In the genomic region with DNA sequence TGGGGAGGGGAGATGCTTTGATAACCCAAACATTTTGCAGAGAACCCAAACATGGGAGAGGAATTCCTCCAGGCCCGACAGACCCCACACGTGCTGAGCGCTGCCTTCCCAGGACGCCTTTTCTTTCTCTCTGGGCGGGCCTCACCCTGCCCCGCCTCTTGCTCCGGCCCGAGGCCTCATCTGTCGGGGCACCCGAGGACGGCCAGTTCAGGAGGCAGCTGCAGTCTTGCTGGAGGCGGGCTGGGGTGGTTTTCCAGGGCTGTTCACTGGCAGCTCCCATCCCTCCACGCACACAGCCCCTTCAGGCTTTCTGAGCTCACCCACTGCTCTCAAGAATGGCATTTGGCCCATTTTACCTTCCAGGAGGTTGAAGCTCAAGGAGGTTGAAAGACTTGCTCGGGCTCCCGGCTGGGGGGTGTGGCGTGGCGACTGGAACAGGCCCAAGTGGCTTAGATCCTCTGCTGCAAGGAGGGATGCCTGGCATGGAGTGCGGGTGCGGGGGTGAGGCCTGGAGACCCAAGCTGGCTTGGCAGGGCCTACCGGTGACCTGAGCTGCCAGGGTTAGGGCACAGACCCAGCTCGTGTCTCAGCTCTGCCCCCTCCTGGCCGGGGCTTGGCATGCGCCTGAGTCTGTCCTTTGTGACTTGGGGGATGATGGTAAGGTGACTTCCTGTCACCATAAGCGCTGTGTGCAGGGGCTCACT, we compare ENCODE assay signal across 9 cellular contexts.
A peak's percentile ranks its signal among the peaks of the same experiment; 100 is the strongest.
DNase-seq lines count a peak whose midpoint lies in the region; ATAC-seq, FAIRE-seq and TF ChIP-seq lines count a peak whose summit lies in the region.
"Had no signal": no experiment of that assay in that cellular context is flagged by ENCODE, and none has a peak within 500 bp of the region (broad histone marks: within the 10 kb centered on the region; RNA-seq: fewer than 3 reads in every experiment).

No MANE protein-coding gene starts in this region.

- H3K36me3 ChIP-seq in bronchial epithelial cell (ENCODE audit: control insufficient read depth, insufficient read depth, low read length), result no peaks in the 10 kb centered on the region

- H3K27ac Mint-ChIP-seq in T-cell, result no peak overlapping the region
- H3K27ac Mint-ChIP-seq: stimulated activated naive CD8-positive, alpha-beta T cell treated with anti-CD3 and anti-CD28 coated beads, Interleukin-15, Interleukin-2, amounts not matched to agents 100 ng/mL and 50 ng/mL, for 24 hours had no signal

- CTCF ChIA-PET in T-cell (lab: Charles Lee), result no interaction called here

- ATAC-seq in T-cell (replicated peaks in 1 of 4), result peak in 1 of 4 experiments; percentile 31
- ATAC-seq in HG02623 (IDR thresholded peaks at IDR 0.05; ENCODE audit: unreplicated experiment), result no peak
- no peak for ATAC-seq in GM21381 (IDR thresholded peaks at IDR 0.05; ENCODE audit: unreplicated experiment)

- H3K27me3 ChIP-seq in bronchial epithelial cell (ENCODE audit: control insufficient read depth, insufficient read depth, low read length), result no peaks in the 10 kb centered on the region
- no peaks in the 10 kb centered on the region for H3K27me3 ChIP-seq in layer of hippocampus (ENCODE audit: control insufficient read depth, insufficient read depth, low read length)

- no peak overlapping the region for H3K4me3 Mint-ChIP-seq in T-cell
- H3K4me3 Mint-ChIP-seq: stimulated activated naive CD8-positive, alpha-beta T cell treated with anti-CD3 and anti-CD28 coated beads, Interleukin-15, Interleukin-2, amounts not matched to agents 100 ng/mL and 50 ng/mL, for 24 hours had no signal

- H3K9me3 Mint-ChIP-seq in T-cell, result peaks cover 0 to 3% (median 0%) of the 10 kb centered on the region in 3 donors
- H3K9me3 Mint-ChIP-seq: stimulated activated naive CD8-positive, alpha-beta T cell treated with anti-CD3 and anti-CD28 coated beads, Interleukin-15, Interleukin-2, amounts not matched to agents 100 ng/mL and 50 ng/mL, for 24 hours had no signal

- peak; percentile 81 for TF ChIP-seq CTCF in bronchial epithelial cell (IDR thresholded peaks at IDR 0.05; ENCODE audit: insufficient read depth, low read length, severe bottlenecking)

- POLR2A ChIA-PET in T-cell (lab: Charles Lee), result no interaction called here

- H3K4me3 ChIP-seq in bronchial epithelial cell (ENCODE audit: low read depth, low read length), result no peak overlapping the region

- H3K27ac ChIP-seq in layer of hippocampus (ENCODE audit: low read depth, low read length), result peak overlapping the region; percentile 75

- FAIRE-seq in HTR-8/SVneo (lab: Jason Lieb, UNC) (peak; percentile 83), bronchial epithelial cell (lab: Jason Lieb, UNC) (no peak)

- peaks cover 0 to 4% of the 10 kb centered on the region in 2 donors for H3K27me3 Mint-ChIP-seq in T-cell
- H3K27me3 Mint-ChIP-seq: stimulated activated naive CD8-positive, alpha-beta T cell treated with anti-CD3 and anti-CD28 coated beads, Interleukin-15, Interleukin-2, amounts not matched to agents 100 ng/mL and 50 ng/mL, for 24 hours had no signal

- no peaks in the 10 kb centered on the region for H3K36me3 Mint-ChIP-seq in T-cell

- DNase-seq in ELR (ENCODE audit: low read depth) (peak; percentile 51), HTR-8/SVneo (ENCODE audit: insufficient read length, low spot score) (peak; percentile 67), T-cell (peak in 27 of 34 experiments; percentile 8 to 57 (median 24)), bronchial epithelial cell (ENCODE audit: low read depth) (peak; percentile 14)
- DNase-seq in stimulated activated CD8-positive, alpha-beta memory T cell treated with anti-CD3 and anti-CD28 coated beads, Interleukin-15, amount 100 ng/mL, for 24 hours (ENCODE audit: low read depth), result peak; percentile 35

- H3K4me1 Mint-ChIP-seq in T-cell, result no peaks in the 10 kb centered on the region

Comparison
In these comparisons a context has a peak if more than half of its experiments do, and no peak if none do; other contexts are left out.
1. DNase-seq: peak in every context shown above with its lines; median percentile 67 in HTR-8/SVneo; 51 in ELR; 35 in stimulated activated CD8-positive, alpha-beta memory T cell treated with anti-CD3 and anti-CD28 coated beads, Interleukin-15, amount 100 ng/mL, for 24 hours; 24 in T-cell; 14 in bronchial epithelial cell.